ENCODE assay signal across 9 cellular contexts in genomic region chr20:38842558-38842981, GRCh38. TPM values are rescaled to one million over a fixed set of nuclear protein-coding genes. Genes with fewer than 3 reads are reported as not detected.
DNase-seq lines count a peak whose midpoint lies in the region; ATAC-seq and TF ChIP-seq lines count a peak whose summit lies in the region.
"Had no signal": no experiment of that assay in that cellular context is flagged by ENCODE, and none has a peak within 500 bp of the region (broad histone marks: within the 10 kb centered on the region; RNA-seq: fewer than 3 reads in every experiment).

No MANE protein-coding gene starts in this region.

- no peaks in the 10 kb centered on the region for H3K9me3 Mint-ChIP-seq in CD8-positive, alpha-beta T cell
- H3K9me3 Mint-ChIP-seq in activated T-cell treated with anti-CD3 and anti-CD28 coated beads, Interleukin-2, amount 50 U/mL, for 72 hours: peaks cover 0 to 1% of the 10 kb centered on the region in 2 donors
- H3K9me3 Mint-ChIP-seq: nephron had no signal

- peak overlapping the region; percentile 64 for H3K4me3 Mint-ChIP-seq in CD8-positive, alpha-beta T cell
- H3K4me3 Mint-ChIP-seq in activated T-cell treated with anti-CD3 and anti-CD28 coated beads, Interleukin-2, amount 50 U/mL, for 72 hours: peak overlapping the region; percentile 73 to 75
- H3K4me3 Mint-ChIP-seq: nephron had no signal

- H3K4me1 ChIP-seq in CD8-positive, alpha-beta T cell (ENCODE audit: insufficient read depth, low read length): peaks cover 58% of the 10 kb centered on the region
- no peaks in the 10 kb centered on the region for H3K4me1 ChIP-seq in breast epithelium

- peak overlapping the region; percentile 35 for H3K27ac ChIP-seq in CD8-positive, alpha-beta T cell (ENCODE audit: low read depth, low read length)
- H3K27ac ChIP-seq in KOPT-K1 (ENCODE audit: low read depth, low read length, poor library complexity, severe bottlenecking) (peak overlapping the region; percentile 38), breast epithelium (no peak overlapping the region)

- H3K27me3 ChIP-seq in CD8-positive, alpha-beta T cell (ENCODE audit: insufficient read depth, low read length): no peaks in the 10 kb centered on the region
- H3K27me3 ChIP-seq in breast epithelium: no peaks in the 10 kb centered on the region

- H3K36me3 Mint-ChIP-seq in CD8-positive, alpha-beta T cell: peaks cover 50% of the 10 kb centered on the region
- peaks cover 13 to 37% of the 10 kb centered on the region in 2 donors for H3K36me3 Mint-ChIP-seq in activated T-cell treated with anti-CD3 and anti-CD28 coated beads, Interleukin-2, amount 50 U/mL, for 72 hours (ENCODE audit: insufficient read depth in 2 of 2)

- no peak for TF ChIP-seq CTCF in CD8-positive, alpha-beta T cell (IDR thresholded peaks at IDR 0.05)
- no peak for TF ChIP-seq CTCF in breast epithelium (IDR thresholded peaks at IDR 0.05)

- peak; percentile 19 for ATAC-seq in CD8-positive, alpha-beta T cell
- ATAC-seq in GM21528 (IDR thresholded peaks at IDR 0.05; ENCODE audit: low FRiP score, unreplicated experiment): peak; percentile 80
- ATAC-seq in activated T-cell treated with anti-CD3 and anti-CD28 coated beads, Interleukin-2, amount 50 U/mL, for 72 hours (replicated peaks in 1 of 2): peak; percentile 65

- intact Hi-C loops in CD8-positive, alpha-beta T cell (cut with DNase I, micrococcal nuclease): loop anchor here (1.0 to 5.0 kb wide), 2 partner anchors 37 to 50 kb away; partner anchors contain the start of gene PPP1R16B (in 1 of the 2)
- intact Hi-C loops in breast epithelium (cut with DNase I; ENCODE audit: low total_unique reads): no loop called here

- peak in 1 of 7 experiments; percentile 57 for DNase-seq in CD8-positive, alpha-beta T cell
- DNase-seq in activated T-cell treated with anti-CD3 and anti-CD28 coated beads, Interleukin-2, amount 50 U/mL, for 72 hours: peak; percentile 62 to 64
- DNase-seq in stimulated activated CD8-positive, alpha-beta memory T cell treated with anti-CD3 and anti-CD28 coated beads, Interleukin-12 subunit alpha, Interleukin-12 subunit beta, amount 100 ng/mL, for 4 hours (ENCODE audit: low read depth): peak; percentile 52
- DNase-seq in NCI-H1092 (lab: John Stamatoyannopoulos, UW): no peak
- no peak for DNase-seq in NCI-H2081 (lab: John Stamatoyannopoulos, UW)
- no peak for DNase-seq in breast epithelium (ENCODE audit: low spot score in 2 of 2)

- H3K27me3 Mint-ChIP-seq in CD8-positive, alpha-beta T cell (ENCODE audit: low read depth): no peaks in the 10 kb centered on the region
- H3K27me3 Mint-ChIP-seq in activated T-cell treated with anti-CD3 and anti-CD28 coated beads, Interleukin-2, amount 50 U/mL, for 72 hours (ENCODE audit: low read depth): no peaks in the 10 kb centered on the region

- no peak overlapping the region for H3K4me3 ChIP-seq in CD8-positive, alpha-beta T cell (ENCODE audit: low read depth, low read length)
- no peak overlapping the region for H3K4me3 ChIP-seq in breast epithelium

- CTCF ChIA-PET in CD8-positive, alpha-beta T cell (lab: Charles Lee): interaction anchor here (0.8 to 1.7 kb wide), 5 partner anchors 13 to 54 kb away, joined by 3 to 4 read pairs (median 3); no protein-coding TSS in a partner anchor

- H3K4me1 Mint-ChIP-seq in CD8-positive, alpha-beta T cell (ENCODE audit: low read depth): peaks cover 84% of the 10 kb centered on the region
- peaks cover 97% of the 10 kb centered on the region for H3K4me1 Mint-ChIP-seq in activated T-cell treated with anti-CD3 and anti-CD28 coated beads, Interleukin-2, amount 50 U/mL, for 72 hours (ENCODE audit: low read depth)
- H3K4me1 Mint-ChIP-seq: nephron had no signal

- peak overlapping the region; percentile 96 for H3K27ac Mint-ChIP-seq in CD8-positive, alpha-beta T cell
- peak overlapping the region; percentile 95 for H3K27ac Mint-ChIP-seq in activated T-cell treated with anti-CD3 and anti-CD28 coated beads, Interleukin-2, amount 50 U/mL, for 72 hours
- H3K27ac Mint-ChIP-seq: nephron had no signal

- H3K36me3 ChIP-seq in CD8-positive, alpha-beta T cell (ENCODE audit: insufficient read depth, low read length): no peaks in the 10 kb centered on the region
- H3K36me3 ChIP-seq in KOPT-K1 (ENCODE audit: insufficient read depth, low read length) (no peaks in the 10 kb centered on the region), breast epithelium (no peaks in the 10 kb centered on the region)

- POLR2A ChIA-PET in CD8-positive, alpha-beta T cell (lab: Charles Lee): interaction anchor here (0.7 to 1.5 kb wide), 6 partner anchors 9 to 37 kb away, joined by 3 to 4 read pairs (median 3); partner anchors contain the start of gene PPP1R16B

- no peak for TF ChIP-seq POLR2A in breast epithelium (IDR thresholded peaks at IDR 0.05)

- H3K9me3 ChIP-seq in CD8-positive, alpha-beta T cell (ENCODE audit: low read length): no peaks in the 10 kb centered on the region
- no peaks in the 10 kb centered on the region for H3K9me3 ChIP-seq in KOPT-K1 (ENCODE audit: insufficient read depth, low read length, poor library complexity, severe bottlenecking)
- H3K9me3 ChIP-seq in breast epithelium: no peaks in the 10 kb centered on the region

RNA-seq across cellular contexts. Expression of gene PPP1R16B, which starts 37.1 kb away (rescaled TPM):
- 100 to 1,000 TPM; 128 to 129 TPM for total RNA-seq in CD8-positive, alpha-beta T cell
- 100 to 1,000 TPM; 143 to 184 TPM for total RNA-seq in activated T-cell treated with anti-CD3 and anti-CD28 coated beads, Interleukin-2, amount 50 U/mL, for 72 hours
- 10 to 100 TPM in 1 of 3 donors, 1 to 10 TPM in 2; 3.7 to 10.8 (median 8.2) TPM for total RNA-seq in breast epithelium

Comparison
In these comparisons a context has a peak if more than half of its experiments do, and no peak if none do; other contexts are left out.
1. ATAC-seq: peak in every context shown above with its lines; median percentile 80 in GM21528; 65 in activated T-cell treated with anti-CD3 and anti-CD28 coated beads, Interleukin-2, amount 50 U/mL, for 72 hours; 19 in CD8-positive, alpha-beta T cell.
2. DNase-seq: peak in activated T-cell treated with anti-CD3 and anti-CD28 coated beads, Interleukin-2, amount 50 U/mL, for 72 hours (2 of 2) and stimulated activated CD8-positive, alpha-beta memory T cell treated with anti-CD3 and anti-CD28 coated beads, Interleukin-12 subunit alpha, Interleukin-12 subunit beta, amount 100 ng/mL, for 4 hours (single experiment); none in NCI-H1092 (single experiment), NCI-H2081 (0 of 2) and breast epithelium (0 of 2).
3. H3K27ac ChIP-seq: peak in CD8-positive, alpha-beta T cell (single experiment) and KOPT-K1 (single experiment); none in breast epithelium (0 of 2).
4. RNA of gene PPP1R16B, which starts 37.1 kb away (total RNA-seq): 143 to 184 TPM in activated T-cell treated with anti-CD3 and anti-CD28 coated beads, Interleukin-2, amount 50 U/mL, for 72 hours and 128 to 129 TPM in CD8-positive, alpha-beta T cell; 3.7 to 10.8 TPM in breast epithelium; every median in the first group is over 10 times any median in the second.